In genomic region chr6:104959453-104959858, GRCh38 we compare ENCODE assay signal across 1 cellular context.
TF ChIP-seq lines count a peak whose summit lies in the region.

No MANE protein-coding gene starts in this region.

TF ChIP-seq in SK-N-SH treated with all-trans-retinoic acid at 6 μM for 48 hours, 23 proteins besides CTCF, POLR2A, EP300 and RAD21 (continued from another document):
- TF ChIP-seq PATZ1 (CRISPR knock-in tag; IDR thresholded peaks at IDR 0.05; ENCODE audit: borderline replicate concordance) (no peak), PPARA (CRISPR knock-in tag; IDR thresholded peaks at IDR 0.05; ENCODE audit: borderline replicate concordance) (no peak), ZNF8 (CRISPR knock-in tag; IDR thresholded peaks at IDR 0.05) (no peak), TOX (CRISPR knock-in tag; IDR thresholded peaks at IDR 0.05; ENCODE audit: borderline replicate concordance) (no peak)
TF ChIP-seq in SK-N-SH treated with all-trans-retinoic acid at 6 μM for 48 hours: peak in this region for 0.
